Comparison of ENCODE assay signal across 24 cellular contexts in the genomic region with DNA sequence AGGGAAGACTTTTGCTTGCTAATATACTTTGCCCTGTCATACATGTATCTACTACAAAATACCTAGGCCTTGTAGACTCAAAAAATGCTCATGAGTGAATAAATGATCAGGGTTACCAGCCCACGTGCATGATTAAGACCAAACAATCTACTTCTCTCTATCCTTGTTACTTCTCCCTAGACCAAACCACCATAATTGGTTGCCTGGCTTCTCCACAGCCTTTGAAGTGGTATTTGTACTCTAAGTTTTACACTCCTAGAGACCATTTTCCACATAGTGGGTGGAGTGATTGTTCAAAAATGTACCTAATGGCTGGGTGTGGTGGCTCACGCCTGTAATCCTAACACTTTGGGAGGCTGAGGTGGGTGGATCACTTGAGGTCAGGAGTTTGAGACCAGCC. TPM values are rescaled to one million over a fixed set of nuclear protein-coding genes. Genes with fewer than 3 reads are reported as not detected.
A peak's percentile ranks its signal among the peaks of the same experiment; 100 is the strongest.
DNase-seq lines count a peak whose midpoint lies in the region; ATAC-seq lines count a peak whose summit lies in the region.
"Had no signal": no experiment of that assay in that cellular context is flagged by ENCODE, and none has a peak within 500 bp of the region (broad histone marks: within the 10 kb centered on the region; RNA-seq: fewer than 3 reads in every experiment).

No MANE protein-coding gene starts in this region.

- H3K27ac Mint-ChIP-seq in T-helper 1 cell treated with Interleukin-12 subunit alpha and Interleukin-12 subunit beta and Interleukin-4 antibody, amounts not matched to agents 30 μg/mL and 1 μg/mL, for 36 hours = peak overlapping the region; percentile 3
- peak overlapping the region in 1 of 2 donors; percentile 75 for H3K27ac Mint-ChIP-seq in activated naive CD4-positive, alpha-beta T cell treated with anti-CD3 and anti-CD28 coated beads, Interleukin-2, amount 50 U/mL, for 72 hours
- H3K27ac Mint-ChIP-seq in stimulated activated naive CD8-positive, alpha-beta T cell treated with anti-CD3 and anti-CD28 coated beads, Interleukin-15, amount 100 ng/mL, for 72 hours = no peak overlapping the region
- H3K27ac Mint-ChIP-seq: B cell; CD4-positive, alpha-beta T cell; GM23338; H9 had no signal

- H3K36me3 ChIP-seq in Karpas-422 (ENCODE audit: insufficient read depth, low read length) = no peaks in the 10 kb centered on the region
- H3K36me3 ChIP-seq: MG63 had no signal

- no peak overlapping the region for H3K4me3 ChIP-seq in Karpas-422 (ENCODE audit: low read length)
- H3K4me3 ChIP-seq: GM23338, MG63 had no signal

- H3K27me3 Mint-ChIP-seq in T-helper 1 cell treated with Interleukin-12 subunit alpha and Interleukin-12 subunit beta and Interleukin-4 antibody, amounts not matched to agents 30 μg/mL and 1 μg/mL, for 36 hours (ENCODE audit: low read depth) = peaks cover 3% of the 10 kb centered on the region
- peaks cover 7% of the 10 kb centered on the region for H3K27me3 Mint-ChIP-seq in stimulated activated naive CD8-positive, alpha-beta T cell treated with anti-CD3 and anti-CD28 coated beads, Interleukin-15, amount 100 ng/mL, for 72 hours
- H3K27me3 Mint-ChIP-seq: CD4-positive, alpha-beta T cell had no signal

- peaks cover 7% of the 10 kb centered on the region for H3K9me3 Mint-ChIP-seq in T-helper 1 cell treated with Interleukin-12 subunit alpha and Interleukin-12 subunit beta and Interleukin-4 antibody, amounts not matched to agents 30 μg/mL and 1 μg/mL, for 36 hours
- H3K9me3 Mint-ChIP-seq in activated naive CD4-positive, alpha-beta T cell treated with anti-CD3 and anti-CD28 coated beads, Interleukin-2, amount 50 U/mL, for 72 hours = peaks cover 7% of the 10 kb centered on the region in 2 donors
- H3K9me3 Mint-ChIP-seq in stimulated activated naive CD8-positive, alpha-beta T cell treated with anti-CD3 and anti-CD28 coated beads, Interleukin-15, amount 100 ng/mL, for 72 hours = peaks cover 0 to 8% of the 10 kb centered on the region in 2 donors
- H3K9me3 Mint-ChIP-seq: CD4-positive, alpha-beta T cell; GM23338; H9 had no signal

- peaks cover 96% of the 10 kb centered on the region for H3K4me1 ChIP-seq in Karpas-422 (ENCODE audit: low read length)

- H3K9me2 ChIP-seq in Karpas-422 (replicated peaks; ENCODE audit: insufficient read depth, low read length) = no peaks in the 10 kb centered on the region

- H2AFZ ChIP-seq in Karpas-422 (ENCODE audit: low read length) = peak overlapping the region; percentile 70
- H2AFZ ChIP-seq: GM23338 had no signal

- H4K20me1 ChIP-seq in Karpas-422 (ENCODE audit: insufficient read depth, low read depth, low read length) = no peaks in the 10 kb centered on the region

- H3K4me1 Mint-ChIP-seq in T-helper 1 cell treated with Interleukin-12 subunit alpha and Interleukin-12 subunit beta and Interleukin-4 antibody, amounts not matched to agents 30 μg/mL and 1 μg/mL, for 36 hours (ENCODE audit: low read depth) = peaks cover 41% of the 10 kb centered on the region
- peaks cover 40% of the 10 kb centered on the region for H3K4me1 Mint-ChIP-seq in stimulated activated naive CD8-positive, alpha-beta T cell treated with anti-CD3 and anti-CD28 coated beads, Interleukin-15, amount 100 ng/mL, for 72 hours
- H3K4me1 Mint-ChIP-seq: GM23338 had no signal

- peak overlapping the region; percentile 53 for H3K4me2 ChIP-seq in Karpas-422 (ENCODE audit: low read depth, low read length, poor library complexity, severe bottlenecking)
- H3K4me2 ChIP-seq: GM23338 had no signal

- no peaks in the 10 kb centered on the region for H3K27me3 ChIP-seq in Karpas-422 (ENCODE audit: low read length)
- H3K27me3 ChIP-seq: MG63 had no signal

- peaks cover 3% of the 10 kb centered on the region for H3K36me3 Mint-ChIP-seq in T-helper 1 cell treated with Interleukin-12 subunit alpha and Interleukin-12 subunit beta and Interleukin-4 antibody, amounts not matched to agents 30 μg/mL and 1 μg/mL, for 36 hours (ENCODE audit: low read depth)
- peaks cover 4 to 6% of the 10 kb centered on the region in 2 donors for H3K36me3 Mint-ChIP-seq in activated naive CD4-positive, alpha-beta T cell treated with anti-CD3 and anti-CD28 coated beads, Interleukin-2, amount 50 U/mL, for 72 hours

- no peaks in the 10 kb centered on the region for H3K79me2 ChIP-seq in Karpas-422 (ENCODE audit: low read length)

- ATAC-seq in activated naive CD4-positive, alpha-beta T cell treated with anti-CD3 and anti-CD28 coated beads, Interleukin-2, amount 50 U/mL, for 72 hours = peak; percentile 26 to 50
- ATAC-seq in stimulated activated naive CD8-positive, alpha-beta T cell treated with anti-CD3 and anti-CD28 coated beads, Interleukin-15, amount 100 ng/mL, for 72 hours = peak; percentile 37
- ATAC-seq: GM23338, HepG2 had no signal

- H3K9ac ChIP-seq in Karpas-422 (ENCODE audit: low read length) = peak overlapping the region; percentile 58

- H3K27ac ChIP-seq in Karpas-422 (ENCODE audit: low read length) = peak overlapping the region; percentile 98
- H3K27ac ChIP-seq: 22Rv1 had no signal

- H3K4me3 Mint-ChIP-seq in T-helper 1 cell treated with Interleukin-12 subunit alpha and Interleukin-12 subunit beta and Interleukin-4 antibody, amounts not matched to agents 30 μg/mL and 1 μg/mL, for 36 hours = no peak overlapping the region
- no peak overlapping the region for H3K4me3 Mint-ChIP-seq in stimulated activated naive CD8-positive, alpha-beta T cell treated with anti-CD3 and anti-CD28 coated beads, Interleukin-15, amount 100 ng/mL, for 72 hours
- H3K4me3 Mint-ChIP-seq: B cell; CD4-positive, alpha-beta T cell; GM23338; H9 had no signal

- no peak for DNase-seq in T-helper 1 cell
- DNase-seq in activated naive CD4-positive, alpha-beta T cell treated with anti-CD3 and anti-CD28 coated beads, Interleukin-2, amount 50 U/mL, for 72 hours (ENCODE audit: low spot score in 2 of 2) = no peak
- DNase-seq in activated naive CD4-positive, alpha-beta T cell treated with anti-CD3 and anti-CD28 coated beads, Interleukin-2, amount 50 U/mL, for 16 hours = no peak
- DNase-seq in Karpas-422 = no peak
- no peak for DNase-seq in stimulated activated naive CD8-positive, alpha-beta T cell treated with anti-CD3 and anti-CD28 coated beads, Interleukin-15, amount 100 ng/mL, for 72 hours
- no peak for DNase-seq in stimulated activated naive CD4-positive, alpha-beta T cell treated with Interleukin-2 at 50 U/mL for 16 hours (lab: John Stamatoyannopoulos, UW)
- no peak for DNase-seq in T-helper 9 cell
- DNase-seq: CD4-positive, alpha-beta T cell; COR-L47; DMS53; H9; KBM-7; MG63; NCI-H1105 treated with DMSO at 0.1 percent for 48 hours; NCI-H146; NCI-H1930; NCI-H446; NCI-H524 treated with DMSO at 0.1 percent for 48 hours; NCI-H774 had no signal

- no peaks in the 10 kb centered on the region for H3K9me3 ChIP-seq in Karpas-422 (ENCODE audit: low read length)
- H3K9me3 ChIP-seq: MG63 had no signal

RNA-seq across cellular contexts. Expression of gene RPS6KL1, which starts 14.1 kb away (rescaled TPM):
- total RNA-seq in activated naive CD4-positive, alpha-beta T cell treated with anti-CD3 and anti-CD28 coated beads, Interleukin-2, amount 50 U/mL, for 72 hours = 1 to 10 TPM; 1.1 to 4.8 TPM
- 34.3 and 60.2 TPM in 2 replicates for total RNA-seq in Karpas-422 (2014; rRNA removed; shearing (Covaris generic); ENCODE audit: low replicate concordance)

RNA-seq across cellular contexts. Expression of gene PGF, which starts 18.2 kb away (rescaled TPM):
- total RNA-seq in activated naive CD4-positive, alpha-beta T cell treated with anti-CD3 and anti-CD28 coated beads, Interleukin-2, amount 50 U/mL, for 72 hours = under 1 TPM in 1 of 2 donors, not detected in 1; 0.46 TPM
- 3.5 and 8.3 TPM in 2 replicates for total RNA-seq in Karpas-422 (2014; rRNA removed; shearing (Covaris generic); ENCODE audit: low replicate concordance)

RNA-seq across cellular contexts. Expression of gene DLST, which starts 55.5 kb away (rescaled TPM):
- 100 to 1,000 TPM; 125 to 135 TPM for total RNA-seq in activated naive CD4-positive, alpha-beta T cell treated with anti-CD3 and anti-CD28 coated beads, Interleukin-2, amount 50 U/mL, for 72 hours
- total RNA-seq in Karpas-422 (2014; rRNA removed; shearing (Covaris generic); ENCODE audit: low replicate concordance) = 101 and 105 TPM in 2 replicates
